15 cellular contexts compared by ENCODE assay signal in genomic region chr10:33314788-33315561, GRCh38. TPM values are rescaled to one million over a fixed set of nuclear protein-coding genes. Genes with fewer than 3 reads are reported as not detected.
DNase-seq lines count a peak whose midpoint lies in the region; ATAC-seq and TF ChIP-seq lines count a peak whose summit lies in the region.
"Had no signal": no experiment of that assay in that cellular context is flagged by ENCODE, and none has a peak within 500 bp of the region (broad histone marks: within the 10 kb centered on the region; RNA-seq: fewer than 3 reads in every experiment).

No MANE protein-coding gene starts in this region.

- WGBS in IMR-90 (ENCODE audit: extremely low coverage in 2 of 2, insufficient read length in 1 of 2), 2 experiments = no CpG with 5 or more reads among the region's 5 CpGs
- 65% methylated on average over 5 of the region's 5 CpGs for WGBS in hepatocyte (ENCODE audit: low lambda C conversion rate, missing lambda C conversion rate)

- H3K79me2 ChIP-seq in hepatocyte = peaks cover 72% of the 10 kb centered on the region

- H3K4me1 ChIP-seq in IMR-90 (ENCODE audit: control insufficient read depth, insufficient read depth, low read length) = peaks cover 14% of the 10 kb centered on the region
- H3K4me1 ChIP-seq in SJSA1 (replicated peaks) = peaks cover 27% of the 10 kb centered on the region
- H3K4me1 ChIP-seq in hepatocyte (ENCODE audit: insufficient read depth) = peaks cover 22% of the 10 kb centered on the region
- H3K4me1 ChIP-seq in upper lobe of right lung = peaks cover 30% of the 10 kb centered on the region

- peaks cover 9% of the 10 kb centered on the region for H3K9me1 ChIP-seq in IMR-90 (ENCODE audit: insufficient read depth, low read length)

- DNase-seq in COLO668 (lab: John Stamatoyannopoulos, UW; ENCODE audit: unreplicated experiment) = peak; percentile 25
- peak; percentile 80 for DNase-seq in IMR-90
- peak in 1 of 2 experiments; percentile 45 for DNase-seq in SJSA1 (ENCODE audit: low read depth in 1 of 2, low spot score in 2 of 2)
- no peak for DNase-seq in hepatocyte (ENCODE audit: low spot score)
- no peak for DNase-seq in upper lobe of right lung
- no peak for DNase-seq in activated CD4-positive, alpha-beta T cell treated with anti-CD3 and anti-CD28 coated beads, Interleukin-2, amount 10 ng/mL, durations not matched to agents 24 days and 14 days
- no peak for DNase-seq in Calu3
- DNase-seq: activated naive CD4-positive, alpha-beta T cell treated with Interleukin-2 at 50 U/mL for 16 hours; kidney; naive B cell; NCI-H446 had no signal

- in situ Hi-C loops in IMR-90 (cut with MboI; ENCODE audit: low sequenced_read_pairs) = no loop called here

- H2BK15ac ChIP-seq in IMR-90 (ENCODE audit: low read depth, low read length) = peak overlapping the region; percentile 37; the same call in 1 of the 3 replicates

- peak overlapping the region; percentile 84 for H2BK5ac ChIP-seq in IMR-90 (ENCODE audit: low read depth, low read length, poor library complexity, severe bottlenecking)

- peak overlapping the region; percentile 73 for H2BK120ac ChIP-seq in IMR-90 (ENCODE audit: low read depth, low read length)

- H3K4me2 ChIP-seq in IMR-90 (ENCODE audit: low read depth, low read length) (peak overlapping the region; percentile 21), hepatocyte (peak overlapping the region; percentile 23)

- peak overlapping the region; percentile 86 for H2AK5ac ChIP-seq in IMR-90 (ENCODE audit: low read depth, low read length)

- no peak overlapping the region for H3K9ac ChIP-seq in IMR-90 (ENCODE audit: low read depth, low read length)

- H2BK20ac ChIP-seq in IMR-90 (ENCODE audit: low read depth, low read length) = peak overlapping the region; percentile 75; the same call in 1 of the 2 replicates

- CTCF ChIA-PET in IMR-90 (lab: Yijun Ruan, JAX) = interaction anchor here (0.5 kb wide), 1 partner anchor 922 kb away, joined by 3 read pairs; no protein-coding TSS in a partner anchor
- CTCF ChIA-PET in Calu3 (lab: Charles Lee) = interaction anchor here (0.6 kb wide), 1 partner anchor 1389 kb away, joined by 4 read pairs; no protein-coding TSS in a partner anchor

- peak overlapping the region; percentile 83 for H3K14ac ChIP-seq in IMR-90 (replicated peaks; ENCODE audit: low read depth, low read length)

- no peak overlapping the region for H2AFZ ChIP-seq in IMR-90 (replicated peaks; ENCODE audit: low read length, poor library complexity)
- H2AFZ ChIP-seq in hepatocyte = no peak overlapping the region

- H3K79me1 ChIP-seq in IMR-90 (ENCODE audit: low read depth in 1 of 2, low read length in 2 of 2) = peaks cover 25 to 69% of the 10 kb centered on the region in 2 experiments

- H3K9me3 ChIP-seq in IMR-90 (ENCODE audit: control insufficient read depth, insufficient read depth, low read length) (no peaks in the 10 kb centered on the region), SJSA1 (replicated peaks) (no peaks in the 10 kb centered on the region), hepatocyte (ENCODE audit: low read depth) (no peaks in the 10 kb centered on the region), upper lobe of right lung (no peaks in the 10 kb centered on the region)

- H4K20me1 ChIP-seq in IMR-90 (ENCODE audit: insufficient read depth, low read length) (peaks cover 11% of the 10 kb centered on the region), hepatocyte (ENCODE audit: insufficient read depth, poor library complexity, severe bottlenecking) (no peaks in the 10 kb centered on the region)

- no peak for TF ChIP-seq CTCF in IMR-90 (conservative IDR thresholded peaks at IDR 0.05; ENCODE audit: low read depth, low read length)
- TF ChIP-seq CTCF in hepatocyte (IDR thresholded peaks at IDR 0.05; ENCODE audit: poor library complexity) = no peak
- no peak for TF ChIP-seq CTCF in upper lobe of right lung (IDR thresholded peaks at IDR 0.05)
- no peak for TF ChIP-seq CTCF in Calu3 (IDR thresholded peaks at IDR 0.05; ENCODE audit: unreplicated experiment)

- peaks cover 3% of the 10 kb centered on the region; the same call in 1 of the 2 replicates for H3K36me3 ChIP-seq in IMR-90 (ENCODE audit: control insufficient read depth, insufficient read depth, low read length)
- H3K36me3 ChIP-seq in SJSA1 = peaks cover 60% of the 10 kb centered on the region
- H3K36me3 ChIP-seq in hepatocyte (replicated peaks; ENCODE audit: insufficient read depth, low read depth) = no peaks in the 10 kb centered on the region
- no peaks in the 10 kb centered on the region for H3K36me3 ChIP-seq in upper lobe of right lung

- H3K27me3 ChIP-seq in IMR-90 (ENCODE audit: control insufficient read depth, insufficient read depth, low read length) (no peaks in the 10 kb centered on the region), SJSA1 (replicated peaks) (no peaks in the 10 kb centered on the region), hepatocyte (no peaks in the 10 kb centered on the region), upper lobe of right lung (no peaks in the 10 kb centered on the region)

- no peaks in the 10 kb centered on the region for H3K9me2 ChIP-seq in hepatocyte (replicated peaks; ENCODE audit: insufficient read depth)

- H3K27ac ChIP-seq in IMR-90 (ENCODE audit: insufficient read depth, low read length) (peak overlapping the region; percentile 68; the same call in 1 of the 2 replicates), SJSA1 (peak overlapping the region; percentile 11; the same call in 1 of the 2 replicates), hepatocyte (peak overlapping the region; percentile 66), upper lobe of right lung (no peak overlapping the region)

- H3K4me1 Mint-ChIP-seq in activated CD4-positive, alpha-beta T cell treated with anti-CD3 and anti-CD28 coated beads, Interleukin-2, amount 10 ng/mL, durations not matched to agents 24 days and 14 days = peaks cover 2% of the 10 kb centered on the region
- H3K4me1 Mint-ChIP-seq in Calu3 (ENCODE audit: low read depth, unreplicated experiment) = peaks cover 36% of the 10 kb centered on the region
- H3K4me1 Mint-ChIP-seq: central memory CD8-positive, alpha-beta T cell; IgD-negative memory B cell; naive B cell had no signal

- no peak for TF ChIP-seq RAD21 in IMR-90 (IDR thresholded peaks at IDR 0.05; ENCODE audit: low read length)

- peaks cover 5% of the 10 kb centered on the region for H3K9me3 Mint-ChIP-seq in activated CD4-positive, alpha-beta T cell treated with anti-CD3 and anti-CD28 coated beads, Interleukin-2, amount 10 ng/mL, durations not matched to agents 24 days and 14 days
- H3K9me3 Mint-ChIP-seq in Calu3 (ENCODE audit: low read depth, unreplicated experiment) = no peaks in the 10 kb centered on the region
- H3K9me3 Mint-ChIP-seq: central memory CD8-positive, alpha-beta T cell had no signal

- BruUV-seq in IMR-90 (replicated peaks; lab: Mats Ljungman, UMichigan) (no TSS peak), Calu3 (replicated peaks; lab: Mats Ljungman, UMichigan) (no TSS peak)

- no peak overlapping the region for H2AK9ac ChIP-seq in IMR-90 (replicated peaks; ENCODE audit: low read depth, low read length, poor library complexity)

- peak overlapping the region; percentile 66 for H4K5ac ChIP-seq in IMR-90 (ENCODE audit: low read depth, low read length)

- H3K4me3 Mint-ChIP-seq in activated CD4-positive, alpha-beta T cell treated with anti-CD3 and anti-CD28 coated beads, Interleukin-2, amount 10 ng/mL, durations not matched to agents 24 days and 14 days = no peak overlapping the region
- no peak overlapping the region for H3K4me3 Mint-ChIP-seq in Calu3 (ENCODE audit: low read depth, unreplicated experiment)
- H3K4me3 Mint-ChIP-seq: central memory CD8-positive, alpha-beta T cell; IgD-negative memory B cell; naive B cell had no signal

- H4K8ac ChIP-seq in IMR-90 (ENCODE audit: low read depth in 2 of 2, low read length in 2 of 2) = peak overlapping the region; percentile 56 to 71; a peak in 3 of 4 replicates

- intact Hi-C loops in IMR-90 (cut with micrococcal nuclease) (no loop called here), upper lobe of right lung (cut with DNase I) (no loop called here), Calu3 (cut with micrococcal nuclease; ENCODE audit: unreplicated experiment) (no loop called here)
- intact Hi-C loops in activated CD4-positive, alpha-beta T cell treated with anti-CD3 and anti-CD28 coated beads, Interleukin-2, amount 10 ng/mL, durations not matched to agents 24 days and 14 days (cut with micrococcal nuclease) = no loop called here

- no peak overlapping the region for H3K4me3 ChIP-seq in IMR-90 (ENCODE audit: insufficient read depth, low read depth, low read length)
- H3K4me3 ChIP-seq in SJSA1 = no peak overlapping the region
- H3K4me3 ChIP-seq in hepatocyte = no peak overlapping the region
- no peak overlapping the region for H3K4me3 ChIP-seq in upper lobe of right lung

- 0 out of 2 replicates have a peak overlapping the region, but pooled peaks have one; percentile 21 for H3K23ac ChIP-seq in IMR-90 (ENCODE audit: low read depth, low read length)

- H3K4ac ChIP-seq in IMR-90 (ENCODE audit: low read depth, low read length) = peak overlapping the region; percentile 80; the same call in 1 of the 2 replicates

- H3K56ac ChIP-seq in IMR-90 (ENCODE audit: extremely low read depth, insufficient read depth, low read length) = no peak overlapping the region

- no peaks in the 10 kb centered on the region for H3K36me3 Mint-ChIP-seq in activated CD4-positive, alpha-beta T cell treated with anti-CD3 and anti-CD28 coated beads, Interleukin-2, amount 10 ng/mL, durations not matched to agents 24 days and 14 days (ENCODE audit: low read depth)
- peaks cover 32% of the 10 kb centered on the region for H3K36me3 Mint-ChIP-seq in Calu3 (ENCODE audit: insufficient read depth, unreplicated experiment)
- H3K36me3 Mint-ChIP-seq: IgD-negative memory B cell, naive B cell had no signal

- dilution Hi-C loops in IMR-90 (cut with HindIII; ENCODE audit: low sequenced_read_pairs, unreplicated experiment) = no loop called here

- POLR2A ChIA-PET in IMR-90 (lab: Charles Lee; ENCODE audit: unreplicated experiment) = no interaction called here

- no peak for TF ChIP-seq POLR2A in IMR-90 (IDR thresholded peaks at IDR 0.05; ENCODE audit: low read depth, low read length)

- peak; percentile 60 for ATAC-seq in IMR-90 (ENCODE audit: low read depth)
- no peak for ATAC-seq in upper lobe of right lung
- ATAC-seq in GM19452 (IDR thresholded peaks at IDR 0.05; ENCODE audit: unreplicated experiment) = no peak
- ATAC-seq: esophagus mucosa had no signal

- peaks cover 8% of the 10 kb centered on the region for H3K27me3 Mint-ChIP-seq in activated CD4-positive, alpha-beta T cell treated with anti-CD3 and anti-CD28 coated beads, Interleukin-2, amount 10 ng/mL, durations not matched to agents 24 days and 14 days
- H3K27me3 Mint-ChIP-seq in Calu3 (ENCODE audit: unreplicated experiment) = no peaks in the 10 kb centered on the region

- peak overlapping the region; percentile 30; the same call in 1 of the 2 replicates for H4K91ac ChIP-seq in IMR-90 (ENCODE audit: insufficient read depth, low read depth, low read length)

- H3K27ac Mint-ChIP-seq in activated CD4-positive, alpha-beta T cell treated with anti-CD3 and anti-CD28 coated beads, Interleukin-2, amount 10 ng/mL, durations not matched to agents 24 days and 14 days = no peak overlapping the region
- H3K27ac Mint-ChIP-seq in Calu3 (ENCODE audit: unreplicated experiment) = no peak overlapping the region
- H3K27ac Mint-ChIP-seq: IgD-negative memory B cell, naive B cell had no signal

- H3K18ac ChIP-seq in IMR-90 (ENCODE audit: low read depth, low read length) = peak overlapping the region; percentile 74

RNA-seq across cellular contexts. Expression of gene NRP1, which starts 19.5 kb away (rescaled TPM):
- total RNA-seq in IMR-90 (2012; rRNA removed) (191 and 227 TPM in 2 replicates), hepatocyte (44.5 and 46.9 TPM in 2 replicates), upper lobe of right lung (139 TPM), Calu3 (2022) (96.3 and 99.1 TPM in 2 replicates)
- polyA plus RNA-seq in IMR-90 (2012; rRNA removed) (87.5 and 108 TPM in 2 replicates), hepatocyte (32.2 and 35.3 TPM in 2 replicates)
- polyA plus RNA-seq in IMR-90 (2012; cell fraction: cytosol; rRNA removed) = 35.8 and 44.6 TPM in 2 replicates
- 31.3 and 126 TPM in 2 replicates for polyA plus RNA-seq in IMR-90 (2012; cell fraction: nucleus; rRNA removed; ENCODE audit: low replicate concordance)
- total RNA-seq in SJSA1 (2014; rRNA removed; shearing (Covaris generic)) = 63.0 and 85.9 TPM in 2 replicates
- total RNA-seq in activated CD4-positive, alpha-beta T cell treated with anti-CD3 and anti-CD28 coated beads, Interleukin-2, amount 10 ng/mL, durations not matched to agents 24 days and 14 days = 5.0 TPM in 2 replicates
- polyA plus RNA-seq: IgD-negative memory B cell had no signal

Comparison
In these comparisons a context has a peak if more than half of its experiments do, and no peak if none do; other contexts are left out.
1. DNase-seq: peak in COLO668 (single experiment) and IMR-90 (single experiment); none in hepatocyte (single experiment), upper lobe of right lung (single experiment), activated CD4-positive, alpha-beta T cell treated with anti-CD3 and anti-CD28 coated beads, Interleukin-2, amount 10 ng/mL, durations not matched to agents 24 days and 14 days (single experiment) and Calu3 (single experiment).